ENCODE assay signal across 16 cellular contexts in the genomic region with DNA sequence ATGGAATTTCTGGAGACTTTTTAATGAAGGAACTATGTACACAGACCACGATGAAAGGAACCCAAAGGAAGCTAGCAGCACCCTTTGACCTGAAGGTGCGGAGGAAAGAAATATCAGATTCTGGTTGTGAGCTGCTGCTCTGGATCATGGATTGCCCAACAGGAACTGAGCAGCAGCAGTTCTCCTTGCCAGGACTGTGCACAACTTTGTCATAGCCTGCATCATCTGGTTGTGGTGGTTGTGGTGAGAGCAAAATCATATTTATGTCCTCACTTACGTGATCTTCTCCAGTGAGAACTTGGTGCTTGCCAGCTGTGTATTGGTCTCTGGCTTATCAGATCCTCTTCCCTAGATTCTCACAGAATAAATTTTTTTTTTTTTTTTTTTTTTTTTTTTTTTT.
DNase-seq lines count a peak whose midpoint lies in the region; ATAC-seq and TF ChIP-seq lines count a peak whose summit lies in the region.
"Had no signal": no experiment of that assay in that cellular context is flagged by ENCODE, and none has a peak within 500 bp of the region (broad histone marks: within the 10 kb centered on the region; RNA-seq: fewer than 3 reads in every experiment).

No MANE protein-coding gene starts in this region.

- no peak for ATAC-seq in HG03135 (IDR thresholded peaks at IDR 0.05; ENCODE audit: unreplicated experiment)
- ATAC-seq in naive thymus-derived CD8-positive, alpha-beta T cell, result no peak
- ATAC-seq: activated CD8-positive, alpha-beta memory T cell treated with anti-CD3 and anti-CD28 coated beads, Interleukin-2, amount 10 ng/mL, durations not matched to agents 7 days and 5 days; stimulated activated naive CD8-positive, alpha-beta T cell treated with anti-CD3 and anti-CD28 coated beads, Interleukin-15, amount 100 ng/mL, for 72 hours had no signal

- no peaks in the 10 kb centered on the region for H3K9me3 ChIP-seq in left ventricle myocardium inferior (replicated peaks)

- intact Hi-C loops in left ventricle myocardium inferior (cut with micrococcal nuclease), result no loop called here

- H3K9me3 Mint-ChIP-seq in naive thymus-derived CD8-positive, alpha-beta T cell, result peaks cover 0 to under 1% (median 0%) of the 10 kb centered on the region in 9 donors
- H3K9me3 Mint-ChIP-seq: stimulated activated naive CD8-positive, alpha-beta T cell treated with anti-CD3 and anti-CD28 coated beads, Interleukin-15, amount 100 ng/mL, for 72 hours had no signal

- H3K27me3 ChIP-seq in left ventricle myocardium inferior (ENCODE audit: low read depth), result no peaks in the 10 kb centered on the region

- TF ChIP-seq CTCF in AG09309 (IDR thresholded peaks at IDR 0.05; ENCODE audit: control insufficient read depth, insufficient read depth, low read depth, low read length, missing control alignments) (no peak), HFF-Myc (IDR thresholded peaks at IDR 0.05; ENCODE audit: low read depth, low read length, missing control alignments) (no peak), fibroblast of the aortic adventitia (IDR thresholded peaks at IDR 0.05; ENCODE audit: insufficient read depth, low read length) (no peak), left ventricle myocardium inferior (IDR thresholded peaks at IDR 0.05; ENCODE audit: borderline replicate concordance) (no peak)

- no peak overlapping the region for H3K27ac Mint-ChIP-seq in naive thymus-derived CD8-positive, alpha-beta T cell
- H3K27ac Mint-ChIP-seq: activated CD8-positive, alpha-beta memory T cell treated with anti-CD3 and anti-CD28 coated beads, Interleukin-2, amount 10 ng/mL, durations not matched to agents 7 days and 5 days; stimulated activated naive CD8-positive, alpha-beta T cell treated with anti-CD3 and anti-CD28 coated beads, Interleukin-15, amount 100 ng/mL, for 72 hours had no signal

- DNase-seq in AG09309 (ENCODE audit: low read depth) (peak; percentile 98), HFF-Myc (ENCODE audit: extremely low read depth, low read depth) (peak; percentile 75), OCI-M1 (lab: John Stamatoyannopoulos, UW) (peak; percentile 26), fibroblast of the aortic adventitia (ENCODE audit: low read depth) (peak; percentile 73), left ventricle myocardium inferior (no peak), substantia nigra (lab: John Stamatoyannopoulos, UW) (no peak)
- no peak for DNase-seq in naive thymus-derived CD8-positive, alpha-beta T cell
- DNase-seq: activated CD8-positive, alpha-beta memory T cell treated with anti-CD3 and anti-CD28 coated beads, Interleukin-2, amount 10 ng/mL, durations not matched to agents 7 days and 5 days; activated gamma-delta T cell treated with Interleukin-2 at 50 U/mL for 16 hours; effector CD8-positive, alpha-beta T cell; midbrain; NCI-H1436; NCI-H226; small intestine; stimulated activated naive CD8-positive, alpha-beta T cell treated with anti-CD3 and anti-CD28 coated beads, Interleukin-15, amount 100 ng/mL, for 72 hours had no signal

- no peaks in the 10 kb centered on the region for H3K4me1 ChIP-seq in left ventricle myocardium inferior

- no peaks in the 10 kb centered on the region for H3K4me1 Mint-ChIP-seq in naive thymus-derived CD8-positive, alpha-beta T cell
- H3K4me1 Mint-ChIP-seq: activated CD8-positive, alpha-beta memory T cell treated with anti-CD3 and anti-CD28 coated beads, Interleukin-2, amount 10 ng/mL, durations not matched to agents 7 days and 5 days; stimulated activated naive CD8-positive, alpha-beta T cell treated with anti-CD3 and anti-CD28 coated beads, Interleukin-15, amount 100 ng/mL, for 72 hours had no signal

- no peaks in the 10 kb centered on the region for H3K36me3 ChIP-seq in left ventricle myocardium inferior

- H3K4me3 Mint-ChIP-seq in naive thymus-derived CD8-positive, alpha-beta T cell, result no peak overlapping the region
- H3K4me3 Mint-ChIP-seq: activated CD8-positive, alpha-beta memory T cell treated with anti-CD3 and anti-CD28 coated beads, Interleukin-2, amount 10 ng/mL, durations not matched to agents 7 days and 5 days; stimulated activated naive CD8-positive, alpha-beta T cell treated with anti-CD3 and anti-CD28 coated beads, Interleukin-15, amount 100 ng/mL, for 72 hours had no signal

- H3K4me3 ChIP-seq in AG09309 (ENCODE audit: control insufficient read depth, low read depth, low read length) (no peak overlapping the region), HFF-Myc (replicated peaks; ENCODE audit: low read depth, low read length) (no peak overlapping the region), fibroblast of the aortic adventitia (ENCODE audit: low read depth, low read length) (no peak overlapping the region), left ventricle myocardium inferior (no peak overlapping the region)

- H3K27ac ChIP-seq in left ventricle myocardium inferior (replicated peaks) (no peak overlapping the region), substantia nigra (ENCODE audit: low read depth, low read length, poor library complexity, severe bottlenecking) (no peak overlapping the region)

- H3K27me3 Mint-ChIP-seq in naive thymus-derived CD8-positive, alpha-beta T cell, result peaks cover 0 to 4% (median 0%) of the 10 kb centered on the region in 5 donors
- H3K27me3 Mint-ChIP-seq: activated CD8-positive, alpha-beta memory T cell treated with anti-CD3 and anti-CD28 coated beads, Interleukin-2, amount 10 ng/mL, durations not matched to agents 7 days and 5 days; stimulated activated naive CD8-positive, alpha-beta T cell treated with anti-CD3 and anti-CD28 coated beads, Interleukin-15, amount 100 ng/mL, for 72 hours had no signal

- H3K36me3 Mint-ChIP-seq in naive thymus-derived CD8-positive, alpha-beta T cell, result no peaks in the 10 kb centered on the region
- H3K36me3 Mint-ChIP-seq: activated CD8-positive, alpha-beta memory T cell treated with anti-CD3 and anti-CD28 coated beads, Interleukin-2, amount 10 ng/mL, durations not matched to agents 7 days and 5 days had no signal

- POLR2A ChIA-PET in naive thymus-derived CD8-positive, alpha-beta T cell (lab: Charles Lee), result no interaction called here

Comparison
In these comparisons a context has a peak if more than half of its experiments do, and no peak if none do; other contexts are left out.
1. DNase-seq: peak in AG09309 (single experiment), HFF-Myc (single experiment), OCI-M1 (single experiment) and fibroblast of the aortic adventitia (single experiment); none in left ventricle myocardium inferior (single experiment), naive thymus-derived CD8-positive, alpha-beta T cell (0 of 10) and substantia nigra (0 of 49).